Comparison of ENCODE assay signal across 1 cellular context in genomic region chr7:123154231-123154860, GRCh38.
TF ChIP-seq lines count a peak whose summit lies in the region.

No MANE protein-coding gene starts in this region.

TF ChIP-seq in K562, 482 proteins besides CTCF, POLR2A, EP300 and RAD21 (continued from another document and continues in another):
- TF ChIP-seq STAT6 (CRISPR knock-in tag; IDR thresholded peaks at IDR 0.05) (no peak), CHD4 (IDR thresholded peaks at IDR 0.05; ENCODE audit: insufficient read depth, insufficient replicate concordance, low read depth, low read length, poor library complexity, severe bottlenecking) (no peak), RBM22 (IDR thresholded peaks at IDR 0.05; ENCODE audit: low read depth, low read length, poor library complexity, severe bottlenecking) (no peak), ARID2 (IDR thresholded peaks at IDR 0.05) (no peak), KLF16 (IDR thresholded peaks at IDR 0.05) (no peak), CHAMP1 (IDR thresholded peaks at IDR 0.05) (no peak), ELF2 (CRISPR knock-in tag; IDR thresholded peaks at IDR 0.05) (no peak), RBBP5 (IDR thresholded peaks at IDR 0.05; ENCODE audit: borderline replicate concordance, insufficient read depth, low read length, poor library complexity, severe bottlenecking) (no peak), NFE2L1 (tag; IDR thresholded peaks at IDR 0.05; ENCODE audit: borderline replicate concordance, low read depth) (no peak), NR2F6 (CRISPR knock-in tag; IDR thresholded peaks at IDR 0.05) (no peak), SLC30A9 (CRISPR knock-in tag; IDR thresholded peaks at IDR 0.05) (no peak), MGA (IDR thresholded peaks at IDR 0.05) (no peak), ZNF511 (CRISPR knock-in tag; IDR thresholded peaks at IDR 0.05) (no peak), CREB1 (IDR thresholded peaks at IDR 0.05) (peak; percentile 66; the same call in 1 of the 2 replicates), CREB1 (CRISPR knock-in tag; IDR thresholded peaks at IDR 0.05) (peak; percentile 58; the same call in 1 of the 2 replicates), ZNF239 (CRISPR knock-in tag; IDR thresholded peaks at IDR 0.05) (no peak), IRF1 (CRISPR knock-in tag; IDR thresholded peaks at IDR 0.05; ENCODE audit: borderline replicate concordance) (no peak), TCF15 (CRISPR knock-in tag; IDR thresholded peaks at IDR 0.05) (no peak), MAFK (IDR thresholded peaks at IDR 0.05; ENCODE audit: low read length) (no peak), CEBPB (tag; IDR thresholded peaks at IDR 0.05) (0 out of 2 replicates have a peak, but pooled peaks have one; percentile 17), ZNF740 (CRISPR knock-in tag; IDR thresholded peaks at IDR 0.05) (no peak), ZNF740 (tag; IDR thresholded peaks at IDR 0.05) (no peak), PRDM10 (IDR thresholded peaks at IDR 0.05; ENCODE audit: partially characterized antibody) (no peak), CEBPG (CRISPR knock-in tag; IDR thresholded peaks at IDR 0.05) (no peak), CEBPG (tag; conservative IDR thresholded peaks at IDR 0.05 in 1 of 2, IDR thresholded peaks at IDR 0.05 in 1 of 2) (peak in 1 of 2 experiments; percentile 51; a peak in 1 of 4 replicates), KLF13 (tag; IDR thresholded peaks at IDR 0.05; ENCODE audit: borderline replicate concordance, low read depth) (no peak), RB1 (IDR thresholded peaks at IDR 0.05; ENCODE audit: low read depth) (no peak), ATF3 (IDR thresholded peaks at IDR 0.05) (peak; percentile 91), ATF3 (CRISPR knock-in tag; conservative IDR thresholded peaks at IDR 0.05) (0 out of 2 replicates have a peak, but pooled peaks have one; percentile 35), JUND (IDR thresholded peaks at IDR 0.05; ENCODE audit: borderline replicate concordance, low read depth, low read length) (peak; percentile 65; the same call in 1 of the 2 replicates), JUND (tag; IDR thresholded peaks at IDR 0.05; ENCODE audit: borderline replicate concordance, low read depth, low read length) (peak; percentile 84), ZFP1 (CRISPR knock-in tag; IDR thresholded peaks at IDR 0.05) (no peak), PRPF4 (IDR thresholded peaks at IDR 0.05; ENCODE audit: insufficient read depth, low read depth, low read length, poor library complexity, severe bottlenecking) (no peak)
